In the genomic region with DNA sequence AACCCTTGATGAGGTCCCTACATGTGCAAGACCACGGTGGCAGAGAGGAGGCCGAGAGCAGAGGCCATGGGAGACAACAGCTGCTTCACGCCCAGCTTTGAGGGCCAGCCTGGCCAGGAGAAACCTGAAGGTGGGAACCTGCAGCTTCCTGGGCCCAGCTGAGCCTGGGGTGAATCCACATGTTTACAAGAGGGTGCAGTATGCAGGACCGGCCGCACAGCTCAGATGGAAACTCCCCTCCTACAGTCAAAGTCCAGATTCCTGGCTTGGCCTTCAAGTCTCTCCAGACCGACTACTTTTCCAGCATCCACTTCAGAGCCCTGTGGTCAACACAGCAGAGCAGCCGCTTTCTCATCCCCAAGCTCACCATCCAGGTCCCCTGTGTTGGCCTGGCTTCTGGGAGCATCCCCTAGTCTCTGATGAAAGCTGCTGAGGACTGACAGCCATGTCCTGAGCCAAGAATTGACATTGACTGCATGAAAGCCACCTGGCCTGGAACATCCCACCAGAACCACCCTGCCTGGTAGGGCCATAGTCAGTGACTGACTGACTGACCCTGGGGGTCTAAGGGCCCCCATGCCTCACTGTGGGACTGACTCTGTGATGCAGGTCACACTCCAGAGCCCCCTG, we compare ENCODE assay signal across 29 cellular contexts.
"Had no signal": no experiment of that assay in that cellular context is flagged by ENCODE, and none has a peak within 500 bp of the region (broad histone marks: within the 10 kb centered on the region; RNA-seq: fewer than 3 reads in every experiment).

No MANE protein-coding gene starts in this region.

- ATAC-seq: activated CD4-positive, CD25-positive, alpha-beta regulatory T cell treated with anti-CD3 and anti-CD28 coated beads, Interleukin-2, amount 50 U/mL, for 24 hours; body of pancreas; effector memory CD8-positive, alpha-beta T cell; pancreas; psoas muscle; T-helper 17 cell had no signal

- H3K36me3 ChIP-seq: adrenal gland, left ventricle myocardium inferior, pancreas, suprapubic skin, tibial artery, WERI-Rb-1 had no signal

- FAIRE-seq: endothelial cell of umbilical vein, pancreas had no signal

- H3K27me3 ChIP-seq: adrenal gland, body of pancreas, pancreas had no signal

- H3K4me3 ChIP-seq: adrenal gland, body of pancreas, left ventricle myocardium inferior, lung, pancreas, psoas muscle, suprapubic skin, tibial artery had no signal

- H3K9me3 ChIP-seq: adrenal gland, body of pancreas, left ventricle myocardium inferior, pancreas, psoas muscle, suprapubic skin had no signal

- H3K27ac ChIP-seq: adrenal gland, body of pancreas, left ventricle myocardium inferior, pancreas, psoas muscle, suprapubic skin, tibial artery, WERI-Rb-1 had no signal

- H3K4me1 ChIP-seq: adrenal gland, body of pancreas, left ventricle myocardium inferior, pancreas, psoas muscle, suprapubic skin, tibial artery had no signal

- DNase-seq: activated CD4-positive, alpha-beta memory T cell treated with anti-CD3 and anti-CD28 coated beads for 36 hours; activated CD4-positive, alpha-beta T cell treated with anti-CD3 and anti-CD28 coated beads, Interleukin-2, amount 10 ng/mL, durations not matched to agents 24 days and 14 days; activated CD8-positive, alpha-beta memory T cell treated with anti-CD3 and anti-CD28 coated beads, Interleukin-2, amount 50 U/mL, for 4 hours; activated effector memory CD4-positive, alpha-beta T cell treated with anti-CD3 and anti-CD28 coated beads, Interleukin-2, amount 50 U/mL, for 16 hours; activated naive CD4-positive, alpha-beta T cell treated with anti-CD3 and anti-CD28 coated beads for 36 hours; activated naive CD8-positive, alpha-beta T cell treated with anti-CD3 and anti-CD28 coated beads for 36 hours; activated T-cell treated with anti-CD3 and anti-CD28 coated beads, Interleukin-2, amount 50 U/mL, for 1 hour; aorta; body of pancreas; cortex of kidney; effector memory CD8-positive, alpha-beta T cell; foreskin fibroblast; head of caudate nucleus; left ventricle myocardium inferior; mesendoderm; pancreas; psoas muscle; stimulated activated CD4-positive, alpha-beta T cell treated with anti-CD3 and anti-CD28 coated beads, Interleukin-15, amount 100 ng/mL, for 24 hours; stimulated activated CD4-positive, alpha-beta T cell treated with anti-CD3 and anti-CD28 coated beads, Interleukin-2, amount 100 ng/mL, for 24 hours; stimulated activated naive CD4-positive, alpha-beta T cell; T-helper 17 cell; T1000; tibial artery; WERI-Rb-1 had no signal
